ENCODE assay signal across 1 cellular context in genomic region chr5:67187318-67187717, GRCh38.
TF ChIP-seq lines count a peak whose summit lies in the region.

No MANE protein-coding gene starts in this region.

TF ChIP-seq in HepG2, 621 proteins besides CTCF, POLR2A, EP300 and RAD21 (continued from another document):
- no peak for TF ChIP-seq CREB3 (CRISPR knock-in tag; IDR thresholded peaks at IDR 0.05)
- TF ChIP-seq ZBTB40 (IDR thresholded peaks at IDR 0.05) = no peak
- no peak for TF ChIP-seq ZBTB40 (CRISPR knock-in tag; IDR thresholded peaks at IDR 0.05)
- TF ChIP-seq ZNF335 (CRISPR knock-in tag; IDR thresholded peaks at IDR 0.05) = no peak
- no peak for TF ChIP-seq YEATS4 (CRISPR knock-in tag; IDR thresholded peaks at IDR 0.05; ENCODE audit: borderline replicate concordance)
- no peak for TF ChIP-seq PRDM10 (CRISPR knock-in tag; IDR thresholded peaks at IDR 0.05; ENCODE audit: low read depth)
- no peak for TF ChIP-seq ZNF878 (CRISPR knock-in tag; IDR thresholded peaks at IDR 0.05)
- TF ChIP-seq ARID5B (CRISPR knock-in tag; IDR thresholded peaks at IDR 0.05) = no peak
- no peak for TF ChIP-seq ZNF775 (CRISPR knock-in tag; IDR thresholded peaks at IDR 0.05; ENCODE audit: borderline replicate concordance)
- TF ChIP-seq ZFAT (CRISPR knock-in tag; conservative IDR thresholded peaks at IDR 0.05) = no peak
- no peak for TF ChIP-seq THAP8 (CRISPR knock-in tag; IDR thresholded peaks at IDR 0.05; ENCODE audit: borderline replicate concordance)
- no peak for TF ChIP-seq SAFB2 (CRISPR knock-in tag; IDR thresholded peaks at IDR 0.05; ENCODE audit: borderline replicate concordance, low read depth)
- TF ChIP-seq FUBP1 (CRISPR knock-in tag; IDR thresholded peaks at IDR 0.05; ENCODE audit: borderline replicate concordance) = no peak
- no peak for TF ChIP-seq TEAD3 (CRISPR knock-in tag; optimal IDR thresholded peaks at IDR 0.05; ENCODE audit: borderline replicate concordance)
- TF ChIP-seq ZNF616 (CRISPR knock-in tag; IDR thresholded peaks at IDR 0.05; ENCODE audit: low read depth) = no peak
- TF ChIP-seq ZNF512B (CRISPR knock-in tag; IDR thresholded peaks at IDR 0.05; ENCODE audit: borderline replicate concordance) = no peak
- no peak for TF ChIP-seq ZNF720 (CRISPR knock-in tag; IDR thresholded peaks at IDR 0.05)
